ENCODE assay signal across 1 cellular context in the genomic region with DNA sequence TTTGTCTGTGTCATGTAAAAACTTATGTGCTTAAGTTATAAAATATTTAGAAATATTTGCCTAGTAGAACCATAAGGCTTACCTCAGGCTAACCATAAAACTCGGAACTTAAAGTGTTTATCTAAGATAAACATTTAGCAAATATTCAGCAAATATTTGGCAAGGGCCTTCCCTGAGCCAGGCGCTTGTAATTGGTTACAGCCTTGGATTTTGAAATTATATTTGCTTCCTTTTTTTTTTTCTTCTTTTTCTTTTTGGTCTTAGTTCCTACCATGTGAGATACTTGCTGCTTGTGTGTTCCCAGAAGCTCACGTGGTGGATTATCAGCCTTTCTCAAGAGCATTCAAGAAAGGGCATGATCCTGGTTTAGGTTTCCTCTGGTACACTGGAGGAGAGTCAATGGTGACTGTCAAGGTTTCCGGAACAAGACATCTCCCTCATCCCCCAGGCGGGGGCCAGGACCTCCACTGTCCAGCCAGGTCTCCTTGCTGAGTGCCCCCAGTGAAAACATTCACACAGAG.
A peak's percentile ranks its signal among the peaks of the same experiment; 100 is the strongest.
TF ChIP-seq lines count a peak whose summit lies in the region.

No MANE protein-coding gene starts in this region.

TF ChIP-seq in HepG2, 621 proteins besides CTCF, POLR2A, EP300 and RAD21 (continued from another document):
- TF ChIP-seq PAXIP1 (CRISPR knock-in tag; conservative IDR thresholded peaks at IDR 0.05), result peak; percentile 55; the same call in 1 of the 2 replicates
- TF ChIP-seq MED1 (CRISPR knock-in tag; IDR thresholded peaks at IDR 0.05), result 0 out of 2 replicates have a peak, but pooled peaks have one; percentile 18
- peak; percentile 45 for TF ChIP-seq NFYB (CRISPR knock-in tag; IDR thresholded peaks at IDR 0.05)
- no peak for TF ChIP-seq ZNF567 (CRISPR knock-in tag; IDR thresholded peaks at IDR 0.05; ENCODE audit: borderline replicate concordance)
- TF ChIP-seq ZNF83 (CRISPR knock-in tag; IDR thresholded peaks at IDR 0.05; ENCODE audit: borderline replicate concordance), result no peak
- TF ChIP-seq, protein P1, sequence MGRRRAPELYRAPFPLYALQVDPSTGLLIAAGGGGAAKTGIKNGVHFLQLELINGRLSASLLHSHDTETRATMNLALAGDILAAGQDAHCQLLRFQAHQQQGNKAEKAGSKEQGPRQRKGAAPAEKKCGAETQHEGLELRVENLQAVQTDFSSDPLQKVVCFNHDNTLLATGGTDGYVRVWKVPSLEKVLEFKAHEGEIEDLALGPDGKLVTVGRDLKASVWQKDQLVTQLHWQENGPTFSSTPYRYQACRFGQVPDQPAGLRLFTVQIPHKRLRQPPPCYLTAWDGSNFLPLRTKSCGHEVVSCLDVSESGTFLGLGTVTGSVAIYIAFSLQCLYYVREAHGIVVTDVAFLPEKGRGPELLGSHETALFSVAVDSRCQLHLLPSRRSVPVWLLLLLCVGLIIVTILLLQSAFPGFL (CRISPR knock-in tag; IDR thresholded peaks at IDR 0.05), result no peak
